In genomic region chr13:29937836-29938235, GRCh38 we compare ENCODE assay signal across 12 cellular contexts.
DNase-seq lines count a peak whose midpoint lies in the region; ATAC-seq and TF ChIP-seq lines count a peak whose summit lies in the region.
"Had no signal": no experiment of that assay in that cellular context is flagged by ENCODE, and none has a peak within 500 bp of the region (broad histone marks: within the 10 kb centered on the region; RNA-seq: fewer than 3 reads in every experiment).

No MANE protein-coding gene starts in this region.

- CTCF ChIA-PET in CD4-positive, alpha-beta T cell (lab: Charles Lee) = interaction anchor here (0.6 to 3.4 kb wide), 5 partner anchors 13 to 321 kb away, joined by 3 to 11 read pairs (median 3); no protein-coding TSS in a partner anchor

- H3K9me3 Mint-ChIP-seq in CD4-positive, alpha-beta T cell = no peaks in the 10 kb centered on the region
- H3K9me3 Mint-ChIP-seq in HFFc6 = no peaks in the 10 kb centered on the region
- H3K9me3 Mint-ChIP-seq: CD14-positive monocyte; stimulated activated naive CD8-positive, alpha-beta T cell treated with anti-CD3 and anti-CD28 coated beads, Interleukin-15, amount 100 ng/mL, for 72 hours had no signal

- POLR2A ChIA-PET in CD4-positive, alpha-beta T cell (lab: Charles Lee) = interaction anchor here (0.7 to 9.2 kb wide), 8 partner anchors 12 to 181 kb away, joined by 3 to 184 read pairs (median 32); partner anchors contain the start of gene UBL3

- H3K36me3 Mint-ChIP-seq in CD4-positive, alpha-beta T cell (ENCODE audit: low read depth) = peaks cover 4% of the 10 kb centered on the region
- no peaks in the 10 kb centered on the region for H3K36me3 Mint-ChIP-seq in HFFc6 (ENCODE audit: low read depth)
- H3K36me3 Mint-ChIP-seq: CD14-positive monocyte had no signal

- no peaks in the 10 kb centered on the region for H3K4me1 ChIP-seq in left ventricle myocardium inferior
- H3K4me1 ChIP-seq: parathyroid adenoma had no signal

- no peaks in the 10 kb centered on the region for H3K9me3 ChIP-seq in CD4-positive, alpha-beta T cell (ENCODE audit: control insufficient read depth, low read length)
- no peaks in the 10 kb centered on the region for H3K9me3 ChIP-seq in left ventricle myocardium inferior (replicated peaks)

- H3K4me3 ChIP-seq in left ventricle myocardium inferior = no peak overlapping the region

- peak in 9 of 10 experiments; percentile 21 to 53 (median 42) for DNase-seq in CD4-positive, alpha-beta T cell
- DNase-seq in HFFc6 (no peak), LoVo (ENCODE audit: low spot score) (no peak), amygdala (lab: John Stamatoyannopoulos, UW) (no peak), left ventricle myocardium inferior (no peak)
- DNase-seq in activated CD4-positive, alpha-beta T cell treated with anti-CD3 and anti-CD28 coated beads for 4 hours = peak; percentile 34 to 40
- DNase-seq in activated naive CD4-positive, alpha-beta T cell treated with anti-CD3 and anti-CD28 coated beads, Interleukin-2, amount 50 U/mL, for 16 hours = peak; percentile 19
- DNase-seq: mesenchymal stem cell; stimulated activated naive CD8-positive, alpha-beta T cell treated with anti-CD3 and anti-CD28 coated beads, Interleukin-15, amount 100 ng/mL, for 72 hours had no signal

- no peaks in the 10 kb centered on the region for H3K27me3 Mint-ChIP-seq in CD4-positive, alpha-beta T cell
- no peaks in the 10 kb centered on the region; the same call in 1 of the 2 replicates for H3K27me3 Mint-ChIP-seq in HFFc6 (ENCODE audit: insufficient read depth)
- H3K27me3 Mint-ChIP-seq: stimulated activated naive CD8-positive, alpha-beta T cell treated with anti-CD3 and anti-CD28 coated beads, Interleukin-15, amount 100 ng/mL, for 72 hours had no signal

- intact Hi-C loops in CD4-positive, alpha-beta T cell (cut with DNase I, micrococcal nuclease) = loop anchor here (1.0 to 10.0 kb wide), 8 partner anchors 16 to 177 kb away; no protein-coding TSS in a partner anchor
- intact Hi-C loops in left ventricle myocardium inferior (cut with micrococcal nuclease) = no loop called here

- peak overlapping the region; percentile 34 for H3K27ac ChIP-seq in CD4-positive, alpha-beta T cell (ENCODE audit: low read depth, low read length)
- no peak overlapping the region for H3K27ac ChIP-seq in left ventricle myocardium inferior (replicated peaks)
- H3K27ac ChIP-seq: parathyroid adenoma had no signal

- H3K36me3 ChIP-seq in left ventricle myocardium inferior = no peaks in the 10 kb centered on the region

- H3K27ac Mint-ChIP-seq in CD4-positive, alpha-beta T cell = peak overlapping the region; percentile 93
- no peak overlapping the region for H3K27ac Mint-ChIP-seq in HFFc6
- H3K27ac Mint-ChIP-seq: CD14-positive monocyte had no signal

- H3K4me3 Mint-ChIP-seq in CD4-positive, alpha-beta T cell = peak overlapping the region; percentile 90
- no peak overlapping the region for H3K4me3 Mint-ChIP-seq in HFFc6

- TF ChIP-seq CTCF in CD4-positive, alpha-beta T cell (IDR thresholded peaks at IDR 0.05) = peak; percentile 47
- TF ChIP-seq CTCF in HFFc6 (IDR thresholded peaks at IDR 0.05) (peak; percentile 9; the same call in 1 of the 2 replicates), left ventricle myocardium inferior (IDR thresholded peaks at IDR 0.05; ENCODE audit: borderline replicate concordance) (no peak)

- H3K4me1 Mint-ChIP-seq in CD4-positive, alpha-beta T cell (ENCODE audit: low read depth) = peaks cover 83% of the 10 kb centered on the region
- no peaks in the 10 kb centered on the region for H3K4me1 Mint-ChIP-seq in HFFc6 (ENCODE audit: low read depth)

- no peaks in the 10 kb centered on the region for H3K27me3 ChIP-seq in CD4-positive, alpha-beta T cell (ENCODE audit: control insufficient read depth, insufficient read depth, low read length)
- H3K27me3 ChIP-seq in left ventricle myocardium inferior (ENCODE audit: low read depth) = peaks cover 38% of the 10 kb centered on the region

- peak; percentile 27 for ATAC-seq in CD4-positive, alpha-beta T cell (ENCODE audit: poor library complexity)
- no peak for ATAC-seq in GM18868 (IDR thresholded peaks at IDR 0.05; ENCODE audit: unreplicated experiment)
- ATAC-seq: stimulated activated naive CD8-positive, alpha-beta T cell treated with anti-CD3 and anti-CD28 coated beads, Interleukin-15, amount 100 ng/mL, for 72 hours had no signal

Comparison
In these comparisons a context has a peak if more than half of its experiments do, and no peak if none do; other contexts are left out.
1. DNase-seq: peak in CD4-positive, alpha-beta T cell (9 of 10), activated CD4-positive, alpha-beta T cell treated with anti-CD3 and anti-CD28 coated beads for 4 hours (2 of 2) and activated naive CD4-positive, alpha-beta T cell treated with anti-CD3 and anti-CD28 coated beads, Interleukin-2, amount 50 U/mL, for 16 hours (single experiment); none in HFFc6 (single experiment), LoVo (single experiment), amygdala (0 of 56) and left ventricle myocardium inferior (single experiment).